Comparison of ENCODE assay signal across 1 cellular context in the genomic region with DNA sequence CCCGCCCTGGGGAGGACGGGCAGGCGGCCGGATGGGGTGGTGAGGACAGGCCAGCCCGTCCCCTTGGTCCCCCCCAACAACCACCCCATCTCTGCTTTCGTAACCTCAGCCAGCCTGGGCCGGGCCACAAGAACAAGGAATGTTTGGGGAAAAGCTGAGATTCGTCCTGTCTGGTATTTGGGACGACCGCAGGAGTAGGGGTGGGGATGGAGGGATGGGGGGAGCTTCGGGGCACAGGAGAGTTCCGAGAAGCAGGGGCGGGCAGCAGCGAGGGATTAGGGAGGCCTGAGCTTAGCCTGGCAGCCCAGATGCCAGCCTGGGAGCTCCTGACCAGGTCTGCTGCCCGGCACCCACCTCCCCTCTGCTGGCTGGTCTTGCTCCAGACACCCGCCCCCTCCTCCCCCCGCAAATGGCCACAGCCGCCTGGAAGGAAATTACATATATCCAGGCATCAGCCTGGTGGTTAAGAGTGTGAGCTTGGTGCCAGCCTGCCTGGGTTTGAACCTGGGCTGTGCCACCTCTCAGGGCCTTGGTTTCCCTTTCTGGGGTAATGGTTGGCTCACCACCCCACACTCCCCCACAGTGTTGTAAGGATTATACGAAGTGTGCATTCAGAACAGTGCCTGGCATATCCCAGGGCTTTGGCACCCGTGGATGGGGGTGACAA.
TF ChIP-seq lines count a peak whose summit lies in the region.

TSS of gene PODNL1 (minus strand) at position 57 of the 667 bp plus-strand sequence. CDS start 236 bp downstream, outside the sequence.

TF ChIP-seq in WTC11, 78 proteins besides CTCF, POLR2A, EP300 and RAD21 (continued from another document):
- TF ChIP-seq PRDM15 (CRISPR knock-in tag; IDR thresholded peaks at IDR 0.05) (no peak), ZNF423 (CRISPR knock-in tag; IDR thresholded peaks at IDR 0.05) (no peak), ETV6 (CRISPR knock-in tag; IDR thresholded peaks at IDR 0.05) (no peak), ZNF425 (CRISPR knock-in tag; conservative IDR thresholded peaks at IDR 0.05) (no peak), FOXK1 (CRISPR knock-in tag; IDR thresholded peaks at IDR 0.05) (no peak), ZNF219 (CRISPR knock-in tag; IDR thresholded peaks at IDR 0.05; ENCODE audit: borderline replicate concordance) (no peak)
